Comparison of ENCODE assay signal across 8 cellular contexts in genomic region chr5:154756203-154756870, GRCh38. TPM values are rescaled to one million over a fixed set of nuclear protein-coding genes. Genes with fewer than 3 reads are reported as not detected.
A peak's percentile ranks its signal among the peaks of the same experiment; 100 is the strongest.
DNase-seq lines count a peak whose midpoint lies in the region; ATAC-seq and TF ChIP-seq lines count a peak whose summit lies in the region.

No MANE protein-coding gene starts in this region.

- no peaks in the 10 kb centered on the region for H3K9me3 ChIP-seq in HEK293 (ENCODE audit: control insufficient read depth, insufficient read depth, low read depth, low read length)
- no peaks in the 10 kb centered on the region for H3K9me3 ChIP-seq in lung (ENCODE audit: control insufficient read depth in 2 of 2, insufficient read depth in 1 of 2, low read length in 1 of 2)

- POLR2A ChIA-PET in HEK293 (lab: Yijun Ruan, JAX) = no interaction called here

- H3K27ac ChIP-seq in 22Rv1 = peak overlapping the region; percentile 85
- H3K27ac ChIP-seq in HEK293 (ENCODE audit: extremely low read depth, low read depth, low read length) = peak overlapping the region; percentile 97
- peak overlapping the region; percentile 72 for H3K27ac ChIP-seq in cingulate gyrus (ENCODE audit: low read depth, low read length)
- H3K27ac ChIP-seq in lung (ENCODE audit: low read depth in 1 of 2, low read length in 1 of 2) = peak overlapping the region; percentile 94 to 98

- CTCF ChIA-PET in HEK293 (lab: Yijun Ruan, JAX) = no interaction called here

- 1% methylated on average over 48 of the region's 48 CpGs for WGBS in lung, 2 donors

- ATAC-seq in lung (ENCODE audit: insufficient read depth, low FRiP score) (no peak), GM19351 (IDR thresholded peaks at IDR 0.05; ENCODE audit: unreplicated experiment) (no peak)

- H3K36me3 ChIP-seq in HEK293 (ENCODE audit: control insufficient read depth in 2 of 2, insufficient read depth in 1 of 2, low read length in 2 of 2) = no peaks in the 10 kb centered on the region
- H3K36me3 ChIP-seq in lung (ENCODE audit: control insufficient read depth in 2 of 2, insufficient read depth in 2 of 2, low read length in 2 of 2) = no peaks in the 10 kb centered on the region

- no peaks in the 10 kb centered on the region for H3K27me3 ChIP-seq in lung (ENCODE audit: control insufficient read depth, insufficient read depth)

- H3K4me1 ChIP-seq in HEK293 (ENCODE audit: control insufficient read depth, insufficient read depth, low read length) (peaks cover 38% of the 10 kb centered on the region), lung (ENCODE audit: control insufficient read depth in 2 of 2, insufficient read depth in 2 of 2, low read length in 2 of 2) (peaks cover 10 to 16% of the 10 kb centered on the region in 2 donors)

- peak; percentile 13 for DNase-seq in activated CD4-positive, CD25-positive, alpha-beta regulatory T cell treated with anti-CD3 and anti-CD28 coated beads, Interleukin-2, amount 50 U/mL, for 16 hours (ENCODE audit: low read depth, low spot score)
- DNase-seq in lung (ENCODE audit: low spot score) (peak; percentile 57), COLO829 (ENCODE audit: low spot score) (no peak)
- DNase-seq in stimulated activated CD8-positive, alpha-beta memory T cell treated with anti-CD3 and anti-CD28 coated beads, Interleukin-15, amount 100 ng/mL, for 4 hours (ENCODE audit: low read depth in 2 of 2) = peak; percentile 14 to 24

- H3K4me3 ChIP-seq in HEK293 (ENCODE audit: low read depth, low read length) (peak overlapping the region; percentile 88), lung (peak overlapping the region; percentile 99)

- TF ChIP-seq CTCF in 22Rv1 (IDR thresholded peaks at IDR 0.05) = no peak
- no peak; the same call in 1 of the 2 replicates for TF ChIP-seq CTCF in HEK293 (tag by site-specific recombination; IDR thresholded peaks at IDR 0.05)
- no peak for TF ChIP-seq CTCF in lung (IDR thresholded peaks at IDR 0.05; ENCODE audit: control extremely low read depth, extremely low read depth)

TF ChIP-seq in HEK293, 187 proteins besides CTCF, POLR2A, EP300 and RAD21 (continues in another document):
- TF ChIP-seq ZBTB48 (tag by site-specific recombination; IDR thresholded peaks at IDR 0.05) = no peak
- peak; percentile 36 for TF ChIP-seq ZNF335 (tag by site-specific recombination; conservative IDR thresholded peaks at IDR 0.05)
- TF ChIP-seq GLIS2 (tag by site-specific recombination; IDR thresholded peaks at IDR 0.05) = peak; percentile 71
- TF ChIP-seq, protein P1, sequence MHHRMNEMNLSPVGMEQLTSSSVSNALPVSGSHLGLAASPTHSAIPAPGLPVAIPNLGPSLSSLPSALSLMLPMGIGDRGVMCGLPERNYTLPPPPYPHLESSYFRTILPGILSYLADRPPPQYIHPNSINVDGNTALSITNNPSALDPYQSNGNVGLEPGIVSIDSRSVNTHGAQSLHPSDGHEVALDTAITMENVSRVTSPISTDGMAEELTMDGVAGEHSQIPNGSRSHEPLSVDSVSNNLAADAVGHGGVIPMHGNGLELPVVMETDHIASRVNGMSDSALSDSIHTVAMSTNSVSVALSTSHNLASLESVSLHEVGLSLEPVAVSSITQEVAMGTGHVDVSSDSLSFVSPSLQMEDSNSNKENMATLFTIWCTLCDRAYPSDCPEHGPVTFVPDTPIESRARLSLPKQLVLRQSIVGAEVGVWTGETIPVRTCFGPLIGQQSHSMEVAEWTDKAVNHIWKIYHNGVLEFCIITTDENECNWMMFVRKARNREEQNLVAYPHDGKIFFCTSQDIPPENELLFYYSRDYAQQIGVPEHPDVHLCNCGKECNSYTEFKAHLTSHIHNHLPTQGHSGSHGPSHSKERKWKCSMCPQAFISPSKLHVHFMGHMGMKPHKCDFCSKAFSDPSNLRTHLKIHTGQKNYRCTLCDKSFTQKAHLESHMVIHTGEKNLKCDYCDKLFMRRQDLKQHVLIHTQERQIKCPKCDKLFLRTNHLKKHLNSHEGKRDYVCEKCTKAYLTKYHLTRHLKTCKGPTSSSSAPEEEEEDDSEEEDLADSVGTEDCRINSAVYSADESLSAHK (tag by site-specific recombination; IDR thresholded peaks at IDR 0.05) = peak; percentile 34; the same call in 1 of the 2 replicates
- peak; percentile 63 for TF ChIP-seq PATZ1 (tag by site-specific recombination; IDR thresholded peaks at IDR 0.05)
- TF ChIP-seq HIC1 (tag by site-specific recombination; IDR thresholded peaks at IDR 0.05) = peak; percentile 50; the same call in 1 of the 2 replicates
- 0 out of 2 replicates have a peak, but pooled peaks have one; percentile 15 for TF ChIP-seq ZIC2 (tag by site-specific recombination; IDR thresholded peaks at IDR 0.05)
- TF ChIP-seq KLF9 (tag by site-specific recombination; IDR thresholded peaks at IDR 0.05; ENCODE audit: low read depth) = 0 out of 2 replicates have a peak, but pooled peaks have one; percentile 36
- peak; percentile 51; the same call in 1 of the 2 replicates for TF ChIP-seq ZBTB10 (tag by site-specific recombination; IDR thresholded peaks at IDR 0.05)
- TF ChIP-seq ZBTB20 (tag by site-specific recombination; IDR thresholded peaks at IDR 0.05) = peak; percentile 37; the same call in 1 of the 2 replicates
- TF ChIP-seq ZXDB (tag by site-specific recombination; IDR thresholded peaks at IDR 0.05) = peak; percentile 62; the same call in 1 of the 2 replicates
- TF ChIP-seq ZNF366 (tag by site-specific recombination; conservative IDR thresholded peaks at IDR 0.05) = no peak
- TF ChIP-seq ZNF292 (tag by site-specific recombination; IDR thresholded peaks at IDR 0.05; ENCODE audit: borderline replicate concordance, low read depth) = 0 out of 2 replicates have a peak, but pooled peaks have one; percentile 4
- TF ChIP-seq ZNF639 (tag by site-specific recombination; IDR thresholded peaks at IDR 0.05) = no peak
- TF ChIP-seq ZBTB8A (tag by site-specific recombination; IDR thresholded peaks at IDR 0.05) = peak; percentile 76
- 0 out of 2 replicates have a peak, but pooled peaks have one; percentile 45 for TF ChIP-seq ZNF600 (tag by site-specific recombination; IDR thresholded peaks at IDR 0.05)

RNA-seq across cellular contexts. Expression of gene LARP1, which starts 1.2 kb away (rescaled TPM):
- total RNA-seq in lung = 100 to 1,000 TPM in 1 of 2 donors, 10 to 100 TPM in 1; 75.7 to 199 TPM
- polyA plus RNA-seq in lung = 10 to 100 TPM; 30.5 to 47.7 TPM
